Comparison of ENCODE assay signal across 25 cellular contexts in genomic region chr19:444677-445210, GRCh38. TPM values are rescaled to one million over a fixed set of nuclear protein-coding genes. Genes with fewer than 3 reads are reported as not detected.
DNase-seq lines count a peak whose midpoint lies in the region; ATAC-seq, FAIRE-seq and TF ChIP-seq lines count a peak whose summit lies in the region.
"Had no signal": no experiment of that assay in that cellular context is flagged by ENCODE, and none has a peak within 500 bp of the region (broad histone marks: within the 10 kb centered on the region; RNA-seq: fewer than 3 reads in every experiment).

No MANE protein-coding gene starts in this region.

- no peak overlapping the region for H2BK5ac ChIP-seq in neuronal stem cell (ENCODE audit: low read length)

- H4K91ac ChIP-seq in neuronal stem cell (ENCODE audit: low read depth, low read length, poor library complexity) = no peak overlapping the region

- H3K36me3 ChIP-seq in HepG2 (replicated peaks in 1 of 2; ENCODE audit: control insufficient read depth in 1 of 2, insufficient read depth in 2 of 2, low read length in 2 of 2) = no peaks in the 10 kb centered on the region
- peaks cover 0 to 2% (median 0%) of the 10 kb centered on the region in 4 donors for H3K36me3 ChIP-seq in right lobe of liver
- H3K36me3 ChIP-seq in neuronal stem cell (replicated peaks in 1 of 2; ENCODE audit: control insufficient read depth in 2 of 2, insufficient read depth in 2 of 2, low read length in 2 of 2) = no peaks in the 10 kb centered on the region
- H3K36me3 ChIP-seq: BE2C; BLaER1 treated with 17β-estradiol and CSF1 and Interleukin-3, amounts not matched to agents 10 nM and 100 nM had no signal

- peaks cover 8% of the 10 kb centered on the region; the same call in 1 of the 2 replicates for H4K20me1 ChIP-seq in HepG2 (ENCODE audit: insufficient read depth, low read length)
- H4K20me1 ChIP-seq: BLaER1 treated with 17β-estradiol and CSF1 and Interleukin-3, amounts not matched to agents 10 nM and 100 nM had no signal

- WGBS in HepG2 (ENCODE audit: low lambda C conversion rate) = 91% methylated on average over 22 of the region's 26 CpGs
- 96% methylated on average over 4 of the region's 26 CpGs for WGBS in right lobe of liver (ENCODE audit: insufficient coverage, low coverage, low lambda C conversion rate, missing lambda C conversion rate)
- WGBS in neuronal stem cell (ENCODE audit: extremely low coverage in 2 of 2, insufficient read length in 2 of 2, insufficient replicate concordance in 1 of 2), 2 donors = no CpG with 5 or more reads among the region's 26 CpGs

- no peak overlapping the region for H4K8ac ChIP-seq in neuronal stem cell (ENCODE audit: low read depth, low read length)

- no peak for TF ChIP-seq RAD21 in HepG2 (CRISPR knock-in tag; IDR thresholded peaks at IDR 0.05)

- H2BK12ac ChIP-seq in neuronal stem cell (ENCODE audit: low read length) = no peak overlapping the region

- H3K27ac ChIP-seq in HepG2 (ENCODE audit: extremely low read length, insufficient read depth, low read length) (no peak overlapping the region), right lobe of liver (no peak overlapping the region), neuronal stem cell (replicated peaks; ENCODE audit: low read length) (no peak overlapping the region)
- H3K27ac ChIP-seq: A549; BLaER1 treated with 17β-estradiol and CSF1 and Interleukin-3, amounts not matched to agents 10 nM and 100 nM had no signal

- H3K4me1 Mint-ChIP-seq in glutamatergic neuron (ENCODE audit: low read depth, unreplicated experiment) (peaks cover 4% of the 10 kb centered on the region), type B pancreatic cell (ENCODE audit: unreplicated experiment) (peaks cover 7% of the 10 kb centered on the region)
- H3K4me1 Mint-ChIP-seq: CD4-positive, alpha-beta memory T cell had no signal

- intact Hi-C loops in HepG2 (cut with micrococcal nuclease; ENCODE audit: unreplicated experiment) = no loop called here
- intact Hi-C loops in right lobe of liver (cut with DNase I) = no loop called here

- H3K23ac ChIP-seq in neuronal stem cell (ENCODE audit: low read depth, low read length, poor library complexity) = peak overlapping the region; percentile 3

- DNase-seq in HepG2 (ENCODE audit: low spot score) (no peak), right lobe of liver (no peak), glutamatergic neuron (peak; percentile 9), neuronal stem cell (ENCODE audit: low spot score) (no peak), type B pancreatic cell (ENCODE audit: extremely low spot score, unreplicated experiment) (no peak)
- DNase-seq: 8988T; ACHN; AML-193; BE2C; Calu3; CD4-positive, alpha-beta memory T cell; COR-L47; DMS53; DMS79 treated with DMSO at 0.1 percent for 48 hours; GF-D8; GOT3; HCEC 1CT had no signal

- H3K9ac ChIP-seq in HepG2 (ENCODE audit: insufficient read depth, low read depth, low read length) (no peak overlapping the region), neuronal stem cell (ENCODE audit: low read depth, low read length, poor library complexity) (no peak overlapping the region)
- H3K9ac ChIP-seq: BLaER1 treated with 17β-estradiol and CSF1 and Interleukin-3, amounts not matched to agents 10 nM and 100 nM had no signal

- no peak for FAIRE-seq in HepG2 (lab: Jason Lieb, UNC)
- FAIRE-seq: A549, GM12891, GM18507, H54 had no signal

- H3K18ac ChIP-seq in neuronal stem cell (ENCODE audit: low read length) = no peak overlapping the region

- H3K27me3 ChIP-seq in HepG2 (ENCODE audit: control insufficient read depth in 1 of 2, insufficient read depth in 2 of 2, low read length in 2 of 2) (no peaks in the 10 kb centered on the region), right lobe of liver (no peaks in the 10 kb centered on the region), neuronal stem cell (ENCODE audit: control insufficient read depth in 3 of 3, insufficient read depth in 3 of 3, low read depth in 1 of 3, low read length in 3 of 3) (peaks cover 0 to 3% (median 0%) of the 10 kb centered on the region in 3 experiments)
- H3K27me3 ChIP-seq: BE2C had no signal

- H3K4me1 ChIP-seq in HepG2 (ENCODE audit: insufficient read depth, low read length) (no peaks in the 10 kb centered on the region), right lobe of liver (no peaks in the 10 kb centered on the region), neuronal stem cell (ENCODE audit: control insufficient read depth in 2 of 2, insufficient read depth in 1 of 2, low read depth in 1 of 2, low read length in 2 of 2) (no peaks in the 10 kb centered on the region)
- H3K4me1 ChIP-seq: A549, BE2C had no signal

- no peak overlapping the region for H2BK15ac ChIP-seq in neuronal stem cell (ENCODE audit: low read length)

- TF ChIP-seq EP300 in HepG2 (IDR thresholded peaks at IDR 0.05; ENCODE audit: low read depth in 2 of 2, low read length in 2 of 2) (no peak), HepG2 (CRISPR knock-in tag; IDR thresholded peaks at IDR 0.05; ENCODE audit: borderline replicate concordance) (no peak)

- H3K9me3 ChIP-seq in HepG2 (ENCODE audit: low read length) (no peaks in the 10 kb centered on the region), right lobe of liver (no peaks in the 10 kb centered on the region), neuronal stem cell (replicated peaks in 1 of 2; ENCODE audit: control insufficient read depth in 2 of 2, insufficient read depth in 1 of 2, low read depth in 1 of 2, low read length in 2 of 2) (peaks cover 0 to 2% of the 10 kb centered on the region in 2 donors)
- H3K9me3 ChIP-seq: A549, BE2C had no signal

- TF ChIP-seq POLR2A in HepG2 (IDR thresholded peaks at IDR 0.05; ENCODE audit: insufficient read depth in 1 of 2, low read depth in 2 of 2, low read length in 2 of 2) (no peak), right lobe of liver (IDR thresholded peaks at IDR 0.05) (no peak)

- BruUV-seq in HepG2 (replicated peaks; lab: Mats Ljungman, UMichigan) = no TSS peak

- no peak overlapping the region for H2AFZ ChIP-seq in HepG2 (ENCODE audit: low read length)
- H2AFZ ChIP-seq in neuronal stem cell (ENCODE audit: low read length) = no peak overlapping the region

- peaks cover 6% of the 10 kb centered on the region for H3K9me3 Mint-ChIP-seq in glutamatergic neuron (ENCODE audit: unreplicated experiment)
- no peaks in the 10 kb centered on the region for H3K9me3 Mint-ChIP-seq in type B pancreatic cell
- H3K9me3 Mint-ChIP-seq: CD4-positive, alpha-beta memory T cell had no signal

- TF ChIP-seq CTCF in HepG2 (CRISPR knock-in tag; IDR thresholded peaks at IDR 0.05) = no peak
- no peak for TF ChIP-seq CTCF in right lobe of liver (IDR thresholded peaks at IDR 0.05)
- no peak for TF ChIP-seq CTCF in glutamatergic neuron (IDR thresholded peaks at IDR 0.05; ENCODE audit: partially characterized antibody, unreplicated experiment)
- TF ChIP-seq CTCF in type B pancreatic cell (conservative IDR thresholded peaks at IDR 0.05) = no peak

- no peak for ATAC-seq in HepG2
- no peak for ATAC-seq in right lobe of liver
- ATAC-seq in HG02973 (IDR thresholded peaks at IDR 0.05; ENCODE audit: unreplicated experiment) = no peak
- ATAC-seq in GM18511 (IDR thresholded peaks at IDR 0.05; ENCODE audit: unreplicated experiment) = no peak
- ATAC-seq: A549 had no signal

- no peak overlapping the region for H3K4ac ChIP-seq in neuronal stem cell (ENCODE audit: low read length)

- no peak overlapping the region for H3K4me2 ChIP-seq in HepG2 (ENCODE audit: low read depth, low read length)
- H3K4me2 ChIP-seq in neuronal stem cell (ENCODE audit: insufficient read depth, low read length, poor library complexity, severe bottlenecking) = no peak overlapping the region
- H3K4me2 ChIP-seq: A549; BLaER1 treated with 17β-estradiol and CSF1 and Interleukin-3, amounts not matched to agents 10 nM and 100 nM had no signal

- no peak overlapping the region for H2BK120ac ChIP-seq in neuronal stem cell (ENCODE audit: low read depth, low read length)

- no peak overlapping the region for H2AK5ac ChIP-seq in neuronal stem cell (ENCODE audit: low read depth, low read length)

- POLR2A ChIA-PET in HepG2 (lab: Yijun Ruan, JAX) = no interaction called here

- H3K14ac ChIP-seq in neuronal stem cell (ENCODE audit: low read length) = no peak overlapping the region

- peaks cover 8% of the 10 kb centered on the region for H3K27me3 Mint-ChIP-seq in glutamatergic neuron (ENCODE audit: unreplicated experiment)
- H3K27me3 Mint-ChIP-seq in type B pancreatic cell = no peaks in the 10 kb centered on the region

- CTCF ChIA-PET in HepG2 (lab: Yijun Ruan, JAX; ENCODE audit: low intra/inter-chr PET ratio, low total read pairs) = no interaction called here

- H3K79me1 ChIP-seq in neuronal stem cell (ENCODE audit: low read depth, low read length) = no peaks in the 10 kb centered on the region

- H3K79me2 ChIP-seq in HepG2 (ENCODE audit: insufficient read depth, low read length) = no peaks in the 10 kb centered on the region

- H3K4me3 Mint-ChIP-seq in glutamatergic neuron (ENCODE audit: unreplicated experiment) (no peak overlapping the region), type B pancreatic cell (no peak overlapping the region)
- H3K4me3 Mint-ChIP-seq: CD4-positive, alpha-beta memory T cell had no signal

- H3K36me3 Mint-ChIP-seq in glutamatergic neuron (ENCODE audit: unreplicated experiment) (peaks cover 9% of the 10 kb centered on the region), type B pancreatic cell (no peaks in the 10 kb centered on the region)
- H3K36me3 Mint-ChIP-seq: CD4-positive, alpha-beta memory T cell had no signal

- no peak overlapping the region for H3K27ac Mint-ChIP-seq in glutamatergic neuron (ENCODE audit: unreplicated experiment)
- no peak overlapping the region for H3K27ac Mint-ChIP-seq in type B pancreatic cell
- H3K27ac Mint-ChIP-seq: CD4-positive, alpha-beta memory T cell had no signal

- H3K4me3 ChIP-seq in HepG2 (replicated peaks in 1 of 3; ENCODE audit: insufficient read depth in 1 of 3, low read depth in 2 of 3, low read length in 3 of 3) (no peak overlapping the region), right lobe of liver (no peak overlapping the region), neuronal stem cell (ENCODE audit: low read length in 2 of 2) (no peak overlapping the region)
- H3K4me3 ChIP-seq: A549; BLaER1 treated with 17β-estradiol and CSF1 and Interleukin-3, amounts not matched to agents 10 nM and 100 nM had no signal

- in situ Hi-C loops in HepG2 (cut with HindIII; ENCODE audit: extremely low pct_ligation_motif_present, low pct_unique_long_range_greater_than_20kb) = no loop called here

RNA-seq across cellular contexts. Expression of gene SHC2, which starts 16.1 kb away (rescaled TPM):
- total RNA-seq in HepG2 (2016; rRNA removed; fragmentation: Illumina TruSeq; extraction: Trizol) (4.8 and 9.0 TPM in 2 replicates), right lobe of liver (10 to 100 TPM; 48.4 to 69.9 (median 59.1) TPM), glutamatergic neuron (ENCODE audit: unreplicated experiment) (343 TPM), type B pancreatic cell (ENCODE audit: low replicate concordance) (35.4 and 40.5 TPM in 2 replicates)
- total RNA-seq in HepG2 (2016; cell fraction: cytosol; rRNA removed; fragmentation: Illumina TruSeq; extraction: Trizol; ENCODE audit: low read depth) = 11.0 and 12.0 TPM in 2 replicates
- 3.9 and 8.8 TPM in 2 replicates for total RNA-seq in HepG2 (2016; cell fraction: insoluble cytoplasmic fraction; rRNA removed; fragmentation: Illumina TruSeq; extraction: Trizol)
- 12.6 and 14.2 TPM in 2 replicates for total RNA-seq in HepG2 (2016; cell fraction: membrane; rRNA removed; fragmentation: Illumina TruSeq; extraction: Trizol)
- 7.1 and 9.7 TPM in 2 replicates for total RNA-seq in HepG2 (2016; cell fraction: nucleus; rRNA removed; fragmentation: Illumina TruSeq; extraction: Trizol)
- polyA plus RNA-seq in HepG2 (2011; rRNA removed) = 18.3 and 35.8 TPM in 2 replicates
- polyA plus RNA-seq in HepG2 (2011; cell fraction: cytosol; rRNA removed) = 12.4 and 18.0 TPM in 2 replicates
- polyA plus RNA-seq in HepG2 (2011; cell fraction: nucleus; rRNA removed) = 247 and 276 TPM in 2 replicates
- polyA plus RNA-seq in HepG2 (2012) = 21.5 and 36.3 TPM in 2 replicates
- polyA plus RNA-seq in HepG2 (2016; cell fraction: cytosol; fragmentation: Illumina TruSeq; extraction: Trizol; ENCODE audit: low read depth) = 11.4 and 12.5 TPM in 2 replicates
- polyA plus RNA-seq in HepG2 (2016; cell fraction: insoluble cytoplasmic fraction; fragmentation: Illumina TruSeq; extraction: Trizol; ENCODE audit: low read depth) = 4.7 and 5.3 TPM in 2 replicates
- 13.0 and 14.2 TPM in 2 replicates for polyA plus RNA-seq in HepG2 (2016; cell fraction: membrane; fragmentation: Illumina TruSeq; extraction: Trizol; ENCODE audit: low read depth)
- 30.5 and 30.9 TPM in 2 replicates for polyA plus RNA-seq in HepG2 (2016; cell fraction: nucleus; fragmentation: Illumina TruSeq; extraction: Trizol; ENCODE audit: insufficient read depth, low read depth)
- 39.0 TPM in 1 of 2 replicates, not detected in the other for polyA minus RNA-seq in HepG2 (2011; rRNA and poly(A)+ RNA removed; ENCODE audit: low replicate concordance)
- 11.5 and 24.1 TPM in 2 replicates for polyA minus RNA-seq in HepG2 (2011; cell fraction: cytosol; rRNA and poly(A)+ RNA removed)
- polyA minus RNA-seq in HepG2 (2011; cell fraction: nucleus; rRNA and poly(A)+ RNA removed) = 14.5 and 16.0 TPM in 2 replicates
- polyA plus RNA-seq in neuronal stem cell (2013, experiment 1 of 2) = 29.6 TPM
- 28.3 TPM for polyA plus RNA-seq in neuronal stem cell (2013, experiment 2 of 2)
- polyA plus RNA-seq: CD4-positive, alpha-beta memory T cell had no signal

RNA-seq across cellular contexts. Expression of gene C2CD4C, which starts 35.8 kb away (rescaled TPM):
- not detected in 2 replicates for total RNA-seq in HepG2 (2016; rRNA removed; fragmentation: Illumina TruSeq; extraction: Trizol)
- total RNA-seq in HepG2 (2016; cell fraction: cytosol; rRNA removed; fragmentation: Illumina TruSeq; extraction: Trizol; ENCODE audit: low read depth) = not detected in 2 replicates
- total RNA-seq in HepG2 (2016; cell fraction: insoluble cytoplasmic fraction; rRNA removed; fragmentation: Illumina TruSeq; extraction: Trizol) = not detected in 2 replicates
- total RNA-seq in HepG2 (2016; cell fraction: membrane; rRNA removed; fragmentation: Illumina TruSeq; extraction: Trizol) = not detected in 2 replicates
- not detected in 2 replicates for total RNA-seq in HepG2 (2016; cell fraction: nucleus; rRNA removed; fragmentation: Illumina TruSeq; extraction: Trizol)
- not detected in 2 replicates for polyA plus RNA-seq in HepG2 (2011; rRNA removed)
- polyA plus RNA-seq in HepG2 (2011; cell fraction: cytosol; rRNA removed) = not detected in 2 replicates
- 0.16 and 0.36 TPM in 2 replicates for polyA plus RNA-seq in HepG2 (2011; cell fraction: nucleus; rRNA removed)
- 0.12 TPM in 1 of 2 replicates, not detected in the other for polyA plus RNA-seq in HepG2 (2012)
- polyA plus RNA-seq in HepG2 (2016; cell fraction: cytosol; fragmentation: Illumina TruSeq; extraction: Trizol; ENCODE audit: low read depth) = not detected in 2 replicates
- polyA plus RNA-seq in HepG2 (2016; cell fraction: insoluble cytoplasmic fraction; fragmentation: Illumina TruSeq; extraction: Trizol; ENCODE audit: low read depth) = not detected in 2 replicates
- polyA plus RNA-seq in HepG2 (2016; cell fraction: membrane; fragmentation: Illumina TruSeq; extraction: Trizol; ENCODE audit: low read depth) = not detected in 2 replicates
- polyA plus RNA-seq in HepG2 (2016; cell fraction: nucleus; fragmentation: Illumina TruSeq; extraction: Trizol; ENCODE audit: insufficient read depth, low read depth) = not detected in 2 replicates
- polyA minus RNA-seq in HepG2 (2011; rRNA and poly(A)+ RNA removed; ENCODE audit: low replicate concordance) = not detected in 2 replicates
- polyA minus RNA-seq in HepG2 (2011; cell fraction: cytosol; rRNA and poly(A)+ RNA removed) = not detected in 2 replicates
- polyA minus RNA-seq in HepG2 (2011; cell fraction: nucleus; rRNA and poly(A)+ RNA removed) = not detected in 2 replicates
- 1 to 10 TPM in 1 of 6 experiments, under 1 TPM in 5; 0.12 to 2.0 (median 0.44) TPM for total RNA-seq in right lobe of liver
- total RNA-seq in glutamatergic neuron (ENCODE audit: unreplicated experiment) = 9.6 TPM
- polyA plus RNA-seq in neuronal stem cell (2013, experiment 1 of 2) = 13.6 TPM
- polyA plus RNA-seq in neuronal stem cell (2013, experiment 2 of 2) = 12.7 TPM
- 6.0 and 7.2 TPM in 2 replicates for total RNA-seq in type B pancreatic cell (ENCODE audit: low replicate concordance)
- total RNA-seq: CD4-positive, alpha-beta memory T cell; Daoy had no signal
- polyA plus RNA-seq: CD4-positive, alpha-beta memory T cell had no signal

RNA-seq across cellular contexts. Expression of gene MADCAM1, which starts 51.5 kb away (rescaled TPM):
- total RNA-seq in HepG2 (2016; rRNA removed; fragmentation: Illumina TruSeq; extraction: Trizol) (0.21 and 0.33 TPM in 2 replicates), right lobe of liver (under 1 TPM; 0.11 to 0.69 (median 0.31) TPM), glutamatergic neuron (ENCODE audit: unreplicated experiment) (1.7 TPM), type B pancreatic cell (ENCODE audit: low replicate concordance) (0.74 and 2.7 TPM in 2 replicates)
- 0.30 and 0.44 TPM in 2 replicates for total RNA-seq in HepG2 (2016; cell fraction: cytosol; rRNA removed; fragmentation: Illumina TruSeq; extraction: Trizol; ENCODE audit: low read depth)
- 0.30 TPM in 1 of 2 replicates, not detected in the other for total RNA-seq in HepG2 (2016; cell fraction: insoluble cytoplasmic fraction; rRNA removed; fragmentation: Illumina TruSeq; extraction: Trizol)
- 0.37 and 0.45 TPM in 2 replicates for total RNA-seq in HepG2 (2016; cell fraction: membrane; rRNA removed; fragmentation: Illumina TruSeq; extraction: Trizol)
- total RNA-seq in HepG2 (2016; cell fraction: nucleus; rRNA removed; fragmentation: Illumina TruSeq; extraction: Trizol) = 0.22 TPM in 1 of 2 replicates, not detected in the other
- 0.29 and 0.39 TPM in 2 replicates for polyA plus RNA-seq in HepG2 (2011; rRNA removed)
- 0.42 and 0.60 TPM in 2 replicates for polyA plus RNA-seq in HepG2 (2011; cell fraction: cytosol; rRNA removed)
- polyA plus RNA-seq in HepG2 (2011; cell fraction: nucleus; rRNA removed) = 1.9 and 2.3 TPM in 2 replicates
- polyA plus RNA-seq in HepG2 (2012) = 1.7 and 2.3 TPM in 2 replicates
- 0.62 and 0.89 TPM in 2 replicates for polyA plus RNA-seq in HepG2 (2016; cell fraction: cytosol; fragmentation: Illumina TruSeq; extraction: Trizol; ENCODE audit: low read depth)
- polyA plus RNA-seq in HepG2 (2016; cell fraction: insoluble cytoplasmic fraction; fragmentation: Illumina TruSeq; extraction: Trizol; ENCODE audit: low read depth) = 0.33 and 0.51 TPM in 2 replicates
- polyA plus RNA-seq in HepG2 (2016; cell fraction: membrane; fragmentation: Illumina TruSeq; extraction: Trizol; ENCODE audit: low read depth) = 0.74 and 0.99 TPM in 2 replicates
- polyA plus RNA-seq in HepG2 (2016; cell fraction: nucleus; fragmentation: Illumina TruSeq; extraction: Trizol; ENCODE audit: insufficient read depth, low read depth) = 0.89 and 1.4 TPM in 2 replicates
- 1.1 TPM in 1 of 2 replicates, not detected in the other for polyA minus RNA-seq in HepG2 (2011; rRNA and poly(A)+ RNA removed; ENCODE audit: low replicate concordance)
- polyA minus RNA-seq in HepG2 (2011; cell fraction: cytosol; rRNA and poly(A)+ RNA removed) = 0.62 and 0.89 TPM in 2 replicates
- polyA minus RNA-seq in HepG2 (2011; cell fraction: nucleus; rRNA and poly(A)+ RNA removed) = 0.26 and 0.75 TPM in 2 replicates
- polyA plus RNA-seq in neuronal stem cell (2013, experiment 1 of 2) = 0.89 TPM
- polyA plus RNA-seq in neuronal stem cell (2013, experiment 2 of 2) = 0.91 TPM
- total RNA-seq: Daoy had no signal
